8 cellular contexts compared by ENCODE assay signal in the genomic region with DNA sequence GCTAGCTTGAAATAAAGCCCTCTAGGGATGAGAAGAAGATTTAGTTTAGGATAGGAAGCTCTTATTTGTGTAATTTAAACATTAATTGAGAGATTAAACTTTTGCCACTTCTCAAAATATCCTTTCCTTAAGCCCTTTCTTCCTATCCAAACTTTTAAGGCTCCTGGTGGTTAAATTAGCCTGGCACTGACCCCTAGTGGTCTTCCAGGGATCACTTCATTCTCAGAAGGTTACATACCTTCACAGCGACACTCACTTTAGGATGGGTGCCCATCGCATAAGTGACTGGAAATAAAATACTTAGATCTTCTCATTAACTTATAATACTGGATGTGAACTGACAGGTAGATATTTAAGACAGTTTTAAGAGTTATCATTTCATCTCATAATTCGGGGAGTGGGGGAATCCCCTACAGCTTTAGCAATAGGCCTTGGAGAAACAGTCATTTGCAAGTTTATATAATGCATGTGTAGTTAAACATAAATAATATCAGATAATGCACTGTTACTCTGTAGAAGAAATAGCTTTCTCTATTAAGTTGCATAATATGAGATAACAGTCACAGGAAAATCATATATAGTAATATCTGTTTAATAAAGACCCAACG. TPM values are rescaled to one million over a fixed set of nuclear protein-coding genes. Genes with fewer than 3 reads are reported as not detected.
A peak's percentile ranks its signal among the peaks of the same experiment; 100 is the strongest.
DNase-seq lines count a peak whose midpoint lies in the region; ATAC-seq and TF ChIP-seq lines count a peak whose summit lies in the region.

No MANE protein-coding gene starts in this region.

- no peaks in the 10 kb centered on the region for H3K79me2 ChIP-seq in parathyroid adenoma

- no peaks in the 10 kb centered on the region for H3K36me3 Mint-ChIP-seq in activated CD4-positive, alpha-beta T cell treated with anti-CD3 and anti-CD28 coated beads for 36 hours (ENCODE audit: low read depth)

- TF ChIP-seq CTCF in esophagus squamous epithelium (IDR thresholded peaks at IDR 0.05) (peak in 5 of 6 experiments; percentile 46 to 72 (median 57)), parathyroid adenoma (IDR thresholded peaks at IDR 0.05) (peak; percentile 47)

- H3K27ac Mint-ChIP-seq in activated CD4-positive, alpha-beta T cell treated with anti-CD3 and anti-CD28 coated beads for 36 hours: no peak overlapping the region

- peaks cover 21% of the 10 kb centered on the region for H3K4me1 Mint-ChIP-seq in activated CD4-positive, alpha-beta T cell treated with anti-CD3 and anti-CD28 coated beads for 36 hours

- TF ChIP-seq POLR2A in esophagus squamous epithelium (IDR thresholded peaks at IDR 0.05): no peak

- peaks cover 64% of the 10 kb centered on the region for H3K27me3 Mint-ChIP-seq in activated CD4-positive, alpha-beta T cell treated with anti-CD3 and anti-CD28 coated beads for 36 hours

- in situ Hi-C loops in KBM-7 (cut with MboI; ENCODE audit: low pct_unique_long_range_greater_than_20kb, low sequenced_read_pairs): no loop called here

- intact Hi-C loops in activated CD4-positive, alpha-beta T cell treated with anti-CD3 and anti-CD28 coated beads for 36 hours (cut with DNase I, micrococcal nuclease): loop anchor here (1.0 to 10.0 kb wide), 5 partner anchors 309 to 522 kb away; no protein-coding TSS in a partner anchor
- intact Hi-C loops in esophagus squamous epithelium (cut with DNase I): no loop called here

- H2AFZ ChIP-seq in parathyroid adenoma: no peak overlapping the region

- no peak overlapping the region for H3K27ac ChIP-seq in SJCRH30
- H3K27ac ChIP-seq in esophagus squamous epithelium: no peak overlapping the region
- H3K27ac ChIP-seq in parathyroid adenoma: no peak overlapping the region

- no peaks in the 10 kb centered on the region for H3K36me3 ChIP-seq in SJCRH30
- H3K36me3 ChIP-seq in esophagus squamous epithelium: no peaks in the 10 kb centered on the region
- H3K36me3 ChIP-seq in parathyroid adenoma (ENCODE audit: control insufficient read depth, insufficient read depth, low read length): no peaks in the 10 kb centered on the region

- no peak overlapping the region for H3K9ac ChIP-seq in parathyroid adenoma

- H3K4me2 ChIP-seq in parathyroid adenoma (ENCODE audit: low read length): no peak overlapping the region

- POLR2A ChIA-PET in activated CD4-positive, alpha-beta T cell treated with anti-CD3 and anti-CD28 coated beads for 36 hours (lab: Charles Lee): no interaction called here

- ATAC-seq in activated CD4-positive, alpha-beta T cell treated with anti-CD3 and anti-CD28 coated beads for 36 hours: peak; percentile 70
- ATAC-seq in GM21786 (IDR thresholded peaks at IDR 0.05; ENCODE audit: unreplicated experiment): peak; percentile 63

- DNase-seq in activated CD4-positive, alpha-beta T cell treated with anti-CD3 and anti-CD28 coated beads for 36 hours: peak; percentile 54
- no peak for DNase-seq in activated CD4-positive, alpha-beta T cell treated with anti-CD3 and anti-CD28 coated beads, Interleukin-2, amount 50 U/mL, for 4 hours
- DNase-seq in KBM-7 (peak; percentile 71), SJCRH30 (peak; percentile 26 to 61), esophagus squamous epithelium (lab: John Stamatoyannopoulos, UW) (no peak), mesenteric fat pad (ENCODE audit: low spot score) (no peak)

- no peaks in the 10 kb centered on the region for H3K27me3 ChIP-seq in SJCRH30
- H3K27me3 ChIP-seq in esophagus squamous epithelium: peaks cover 6 to 96% (median 16%) of the 10 kb centered on the region in 4 donors
- peaks cover 5% of the 10 kb centered on the region for H3K27me3 ChIP-seq in parathyroid adenoma (ENCODE audit: control insufficient read depth, insufficient read depth, low read length)

- H3K9me3 Mint-ChIP-seq in activated CD4-positive, alpha-beta T cell treated with anti-CD3 and anti-CD28 coated beads for 36 hours (ENCODE audit: low read depth): no peaks in the 10 kb centered on the region

- 5 to 33% methylated on average over 2 to 4 of the region's 4 CpGs for WGBS in esophagus squamous epithelium, 2 donors

- H3K9me3 ChIP-seq in SJCRH30 (replicated peaks) (no peaks in the 10 kb centered on the region), esophagus squamous epithelium (no peaks in the 10 kb centered on the region), parathyroid adenoma (ENCODE audit: control insufficient read depth, low read length) (no peaks in the 10 kb centered on the region)

- H3K4me3 ChIP-seq in SJCRH30: no peak overlapping the region
- H3K4me3 ChIP-seq in esophagus squamous epithelium: no peak overlapping the region
- H3K4me3 ChIP-seq in parathyroid adenoma (ENCODE audit: low read depth, low read length): no peak overlapping the region

- no peak overlapping the region for H3K4me3 Mint-ChIP-seq in activated CD4-positive, alpha-beta T cell treated with anti-CD3 and anti-CD28 coated beads for 36 hours

- CTCF ChIA-PET in activated CD4-positive, alpha-beta T cell treated with anti-CD3 and anti-CD28 coated beads for 36 hours (lab: Charles Lee): interaction anchor here (0.5 to 4.2 kb wide), 18 partner anchors 9 to 978 kb away, joined by 3 to 20 read pairs (median 5); a partner anchor contains a TSS

- H3K4me1 ChIP-seq in SJCRH30 (no peaks in the 10 kb centered on the region), esophagus squamous epithelium (peaks cover 0 to 22% (median 2%) of the 10 kb centered on the region in 3 donors), parathyroid adenoma (no peaks in the 10 kb centered on the region)

RNA-seq across cellular contexts. Expression of a gene that starts 7.4 kb away (rescaled TPM):
- not detected for total RNA-seq in activated CD4-positive, alpha-beta T cell treated with anti-CD3 and anti-CD28 coated beads for 36 hours
- total RNA-seq in SJCRH30 (2014; rRNA removed; shearing (Covaris generic)): 0.33 and 0.93 TPM in 2 replicates
- total RNA-seq in esophagus squamous epithelium: not detected
- not detected for total RNA-seq in mesenteric fat pad

RNA-seq across cellular contexts. Expression of a gene that starts 22.2 kb away (rescaled TPM):
- total RNA-seq in activated CD4-positive, alpha-beta T cell treated with anti-CD3 and anti-CD28 coated beads for 36 hours: under 1 TPM in 1 of 2 experiments, not detected in 1; 0.66 TPM
- 2.5 and 2.6 TPM in 2 replicates for total RNA-seq in SJCRH30 (2014; rRNA removed; shearing (Covaris generic))
- total RNA-seq in esophagus squamous epithelium: 1 to 10 TPM in 2 of 4 donors, not detected in 2; 3.4 to 7.2 TPM
- 1.7 TPM for total RNA-seq in mesenteric fat pad

Comparison
In these comparisons a context has a peak if more than half of its experiments do, and no peak if none do; other contexts are left out.
1. DNase-seq: peak in activated CD4-positive, alpha-beta T cell treated with anti-CD3 and anti-CD28 coated beads for 36 hours (single experiment), KBM-7 (single experiment) and SJCRH30 (2 of 2); none in activated CD4-positive, alpha-beta T cell treated with anti-CD3 and anti-CD28 coated beads, Interleukin-2, amount 50 U/mL, for 4 hours (0 of 2), esophagus squamous epithelium (single experiment) and mesenteric fat pad (single experiment).